2 cellular contexts compared by ENCODE assay signal in the genomic region with DNA sequence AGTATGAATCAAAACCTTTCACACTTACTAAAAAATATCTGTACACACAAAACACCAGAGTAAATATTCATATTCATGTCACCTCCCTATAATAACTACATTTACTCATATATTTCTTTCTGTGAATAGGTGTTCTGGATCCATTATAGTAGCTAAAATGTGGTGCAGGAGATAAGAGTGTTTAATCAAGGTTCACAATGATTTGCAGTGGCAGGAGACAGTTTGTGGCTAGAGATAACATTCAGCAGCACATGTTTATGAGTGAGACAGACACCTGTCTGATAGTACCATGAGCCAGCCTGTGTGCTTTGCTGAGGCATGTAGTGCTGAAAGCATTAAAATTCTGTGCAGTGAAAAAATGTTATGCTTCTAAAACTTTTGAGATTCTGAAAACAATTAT.
TF ChIP-seq lines count a peak whose summit lies in the region.

No MANE protein-coding gene starts in this region.

TF ChIP-seq in K562, 482 proteins besides CTCF, POLR2A, EP300 and RAD21 (continues in another document):
- TF ChIP-seq, protein P1, sequence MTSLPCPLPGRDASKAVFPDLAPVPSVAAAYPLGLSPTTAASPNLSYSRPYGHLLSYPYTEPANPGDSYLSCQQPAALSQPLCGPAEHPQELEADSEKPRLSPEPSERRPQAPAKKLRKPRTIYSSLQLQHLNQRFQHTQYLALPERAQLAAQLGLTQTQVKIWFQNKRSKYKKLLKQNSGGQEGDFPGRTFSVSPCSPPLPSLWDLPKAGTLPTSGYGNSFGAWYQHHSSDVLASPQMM (CRISPR knock-in tag; IDR thresholded peaks at IDR 0.05) = no peak
- TF ChIP-seq SMARCC2 (IDR thresholded peaks at IDR 0.05; ENCODE audit: low read depth) (peak; percentile 95), ADNP (tag; IDR thresholded peaks at IDR 0.05) (no peak), NR2C2 (CRISPR knock-in tag; IDR thresholded peaks at IDR 0.05) (no peak), NR2C2 (tag; IDR thresholded peaks at IDR 0.05) (no peak), TCF7L2 (IDR thresholded peaks at IDR 0.05; ENCODE audit: low read depth, low read length) (no peak), SNIP1 (IDR thresholded peaks at IDR 0.05; ENCODE audit: low read depth) (no peak), CBFA2T2 (conservative IDR thresholded peaks at IDR 0.05) (peak; percentile 99), ZNF184 (CRISPR knock-in tag; IDR thresholded peaks at IDR 0.05) (no peak), BDP1 (IDR thresholded peaks at IDR 0.05; ENCODE audit: insufficient read depth, insufficient read length) (no peak), NCOA4 (IDR thresholded peaks at IDR 0.05; ENCODE audit: partially characterized antibody) (peak; percentile 62), CTBP1 (IDR thresholded peaks at IDR 0.05; ENCODE audit: borderline replicate concordance) (peak; percentile 86; the same call in 1 of the 2 replicates), EZH2 (IDR thresholded peaks at IDR 0.05; ENCODE audit: borderline replicate concordance, low read depth, low read length) (no peak), ZNF212 (CRISPR knock-in tag; IDR thresholded peaks at IDR 0.05) (0 out of 2 replicates have a peak, but pooled peaks have one; percentile 23), ZFP1 (CRISPR knock-in tag; IDR thresholded peaks at IDR 0.05) (no peak)
- TF ChIP-seq, protein P2, sequence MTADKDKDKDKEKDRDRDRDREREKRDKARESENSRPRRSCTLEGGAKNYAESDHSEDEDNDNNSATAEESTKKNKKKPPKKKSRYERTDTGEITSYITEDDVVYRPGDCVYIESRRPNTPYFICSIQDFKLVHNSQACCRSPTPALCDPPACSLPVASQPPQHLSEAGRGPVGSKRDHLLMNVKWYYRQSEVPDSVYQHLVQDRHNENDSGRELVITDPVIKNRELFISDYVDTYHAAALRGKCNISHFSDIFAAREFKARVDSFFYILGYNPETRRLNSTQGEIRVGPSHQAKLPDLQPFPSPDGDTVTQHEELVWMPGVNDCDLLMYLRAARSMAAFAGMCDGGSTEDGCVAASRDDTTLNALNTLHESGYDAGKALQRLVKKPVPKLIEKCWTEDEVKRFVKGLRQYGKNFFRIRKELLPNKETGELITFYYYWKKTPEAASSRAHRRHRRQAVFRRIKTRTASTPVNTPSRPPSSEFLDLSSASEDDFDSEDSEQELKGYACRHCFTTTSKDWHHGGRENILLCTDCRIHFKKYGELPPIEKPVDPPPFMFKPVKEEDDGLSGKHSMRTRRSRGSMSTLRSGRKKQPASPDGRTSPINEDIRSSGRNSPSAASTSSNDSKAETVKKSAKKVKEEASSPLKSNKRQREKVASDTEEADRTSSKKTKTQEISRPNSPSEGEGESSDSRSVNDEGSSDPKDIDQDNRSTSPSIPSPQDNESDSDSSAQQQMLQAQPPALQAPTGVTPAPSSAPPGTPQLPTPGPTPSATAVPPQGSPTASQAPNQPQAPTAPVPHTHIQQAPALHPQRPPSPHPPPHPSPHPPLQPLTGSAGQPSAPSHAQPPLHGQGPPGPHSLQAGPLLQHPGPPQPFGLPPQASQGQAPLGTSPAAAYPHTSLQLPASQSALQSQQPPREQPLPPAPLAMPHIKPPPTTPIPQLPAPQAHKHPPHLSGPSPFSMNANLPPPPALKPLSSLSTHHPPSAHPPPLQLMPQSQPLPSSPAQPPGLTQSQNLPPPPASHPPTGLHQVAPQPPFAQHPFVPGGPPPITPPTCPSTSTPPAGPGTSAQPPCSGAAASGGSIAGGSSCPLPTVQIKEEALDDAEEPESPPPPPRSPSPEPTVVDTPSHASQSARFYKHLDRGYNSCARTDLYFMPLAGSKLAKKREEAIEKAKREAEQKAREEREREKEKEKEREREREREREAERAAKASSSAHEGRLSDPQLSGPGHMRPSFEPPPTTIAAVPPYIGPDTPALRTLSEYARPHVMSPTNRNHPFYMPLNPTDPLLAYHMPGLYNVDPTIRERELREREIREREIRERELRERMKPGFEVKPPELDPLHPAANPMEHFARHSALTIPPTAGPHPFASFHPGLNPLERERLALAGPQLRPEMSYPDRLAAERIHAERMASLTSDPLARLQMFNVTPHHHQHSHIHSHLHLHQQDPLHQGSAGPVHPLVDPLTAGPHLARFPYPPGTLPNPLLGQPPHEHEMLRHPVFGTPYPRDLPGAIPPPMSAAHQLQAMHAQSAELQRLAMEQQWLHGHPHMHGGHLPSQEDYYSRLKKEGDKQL (CRISPR knock-in tag; IDR thresholded peaks at IDR 0.05; ENCODE audit: borderline replicate concordance) = no peak
- TF ChIP-seq, protein P3, sequence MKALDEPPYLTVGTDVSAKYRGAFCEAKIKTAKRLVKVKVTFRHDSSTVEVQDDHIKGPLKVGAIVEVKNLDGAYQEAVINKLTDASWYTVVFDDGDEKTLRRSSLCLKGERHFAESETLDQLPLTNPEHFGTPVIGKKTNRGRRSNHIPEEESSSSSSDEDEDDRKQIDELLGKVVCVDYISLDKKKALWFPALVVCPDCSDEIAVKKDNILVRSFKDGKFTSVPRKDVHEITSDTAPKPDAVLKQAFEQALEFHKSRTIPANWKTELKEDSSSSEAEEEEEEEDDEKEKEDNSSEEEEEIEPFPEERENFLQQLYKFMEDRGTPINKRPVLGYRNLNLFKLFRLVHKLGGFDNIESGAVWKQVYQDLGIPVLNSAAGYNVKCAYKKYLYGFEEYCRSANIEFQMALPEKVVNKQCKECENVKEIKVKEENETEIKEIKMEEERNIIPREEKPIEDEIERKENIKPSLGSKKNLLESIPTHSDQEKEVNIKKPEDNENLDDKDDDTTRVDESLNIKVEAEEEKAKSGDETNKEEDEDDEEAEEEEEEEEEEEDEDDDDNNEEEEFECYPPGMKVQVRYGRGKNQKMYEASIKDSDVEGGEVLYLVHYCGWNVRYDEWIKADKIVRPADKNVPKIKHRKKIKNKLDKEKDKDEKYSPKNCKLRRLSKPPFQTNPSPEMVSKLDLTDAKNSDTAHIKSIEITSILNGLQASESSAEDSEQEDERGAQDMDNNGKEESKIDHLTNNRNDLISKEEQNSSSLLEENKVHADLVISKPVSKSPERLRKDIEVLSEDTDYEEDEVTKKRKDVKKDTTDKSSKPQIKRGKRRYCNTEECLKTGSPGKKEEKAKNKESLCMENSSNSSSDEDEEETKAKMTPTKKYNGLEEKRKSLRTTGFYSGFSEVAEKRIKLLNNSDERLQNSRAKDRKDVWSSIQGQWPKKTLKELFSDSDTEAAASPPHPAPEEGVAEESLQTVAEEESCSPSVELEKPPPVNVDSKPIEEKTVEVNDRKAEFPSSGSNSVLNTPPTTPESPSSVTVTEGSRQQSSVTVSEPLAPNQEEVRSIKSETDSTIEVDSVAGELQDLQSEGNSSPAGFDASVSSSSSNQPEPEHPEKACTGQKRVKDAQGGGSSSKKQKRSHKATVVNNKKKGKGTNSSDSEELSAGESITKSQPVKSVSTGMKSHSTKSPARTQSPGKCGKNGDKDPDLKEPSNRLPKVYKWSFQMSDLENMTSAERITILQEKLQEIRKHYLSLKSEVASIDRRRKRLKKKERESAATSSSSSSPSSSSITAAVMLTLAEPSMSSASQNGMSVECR (CRISPR knock-in tag; IDR thresholded peaks at IDR 0.05) = no peak

TF ChIP-seq in HepG2, 621 proteins besides CTCF, POLR2A, EP300 and RAD21:
- TF ChIP-seq, protein P4, sequence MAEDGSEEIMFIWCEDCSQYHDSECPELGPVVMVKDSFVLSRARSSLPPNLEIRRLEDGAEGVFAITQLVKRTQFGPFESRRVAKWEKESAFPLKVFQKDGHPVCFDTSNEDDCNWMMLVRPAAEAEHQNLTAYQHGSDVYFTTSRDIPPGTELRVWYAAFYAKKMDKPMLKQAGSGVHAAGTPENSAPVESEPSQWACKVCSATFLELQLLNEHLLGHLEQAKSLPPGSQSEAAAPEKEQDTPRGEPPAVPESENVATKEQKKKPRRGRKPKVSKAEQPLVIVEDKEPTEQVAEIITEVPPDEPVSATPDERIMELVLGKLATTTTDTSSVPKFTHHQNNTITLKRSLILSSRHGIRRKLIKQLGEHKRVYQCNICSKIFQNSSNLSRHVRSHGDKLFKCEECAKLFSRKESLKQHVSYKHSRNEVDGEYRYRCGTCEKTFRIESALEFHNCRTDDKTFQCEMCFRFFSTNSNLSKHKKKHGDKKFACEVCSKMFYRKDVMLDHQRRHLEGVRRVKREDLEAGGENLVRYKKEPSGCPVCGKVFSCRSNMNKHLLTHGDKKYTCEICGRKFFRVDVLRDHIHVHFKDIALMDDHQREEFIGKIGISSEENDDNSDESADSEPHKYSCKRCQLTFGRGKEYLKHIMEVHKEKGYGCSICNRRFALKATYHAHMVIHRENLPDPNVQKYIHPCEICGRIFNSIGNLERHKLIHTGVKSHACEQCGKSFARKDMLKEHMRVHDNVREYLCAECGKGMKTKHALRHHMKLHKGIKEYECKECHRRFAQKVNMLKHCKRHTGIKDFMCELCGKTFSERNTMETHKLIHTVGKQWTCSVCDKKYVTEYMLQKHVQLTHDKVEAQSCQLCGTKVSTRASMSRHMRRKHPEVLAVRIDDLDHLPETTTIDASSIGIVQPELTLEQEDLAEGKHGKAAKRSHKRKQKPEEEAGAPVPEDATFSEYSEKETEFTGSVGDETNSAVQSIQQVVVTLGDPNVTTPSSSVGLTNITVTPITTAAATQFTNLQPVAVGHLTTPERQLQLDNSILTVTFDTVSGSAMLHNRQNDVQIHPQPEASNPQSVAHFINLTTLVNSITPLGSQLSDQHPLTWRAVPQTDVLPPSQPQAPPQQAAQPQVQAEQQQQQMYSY (CRISPR knock-in tag; IDR thresholded peaks at IDR 0.05) = no peak
- TF ChIP-seq SOX13 (IDR thresholded peaks at IDR 0.05) = no peak
- TF ChIP-seq SOX13 (CRISPR knock-in tag; conservative IDR thresholded peaks at IDR 0.05 in 1 of 2, IDR thresholded peaks at IDR 0.05 in 1 of 2) = peak in 1 of 2 experiments; percentile 24; a peak in 1 of 4 replicates
